ENCODE assay signal across 1 cellular context in genomic region chr1:30811187-30811586, GRCh38.
TF ChIP-seq lines count a peak whose summit lies in the region.

No MANE protein-coding gene starts in this region.

TF ChIP-seq in HEK293, 187 proteins besides CTCF, POLR2A, EP300 and RAD21 (continued from another document):
- no peak for TF ChIP-seq ZNF768 (tag by site-specific recombination; IDR thresholded peaks at IDR 0.05)
- TF ChIP-seq ZSCAN4 (tag by site-specific recombination; IDR thresholded peaks at IDR 0.05) = no peak
- TF ChIP-seq, protein P1, sequence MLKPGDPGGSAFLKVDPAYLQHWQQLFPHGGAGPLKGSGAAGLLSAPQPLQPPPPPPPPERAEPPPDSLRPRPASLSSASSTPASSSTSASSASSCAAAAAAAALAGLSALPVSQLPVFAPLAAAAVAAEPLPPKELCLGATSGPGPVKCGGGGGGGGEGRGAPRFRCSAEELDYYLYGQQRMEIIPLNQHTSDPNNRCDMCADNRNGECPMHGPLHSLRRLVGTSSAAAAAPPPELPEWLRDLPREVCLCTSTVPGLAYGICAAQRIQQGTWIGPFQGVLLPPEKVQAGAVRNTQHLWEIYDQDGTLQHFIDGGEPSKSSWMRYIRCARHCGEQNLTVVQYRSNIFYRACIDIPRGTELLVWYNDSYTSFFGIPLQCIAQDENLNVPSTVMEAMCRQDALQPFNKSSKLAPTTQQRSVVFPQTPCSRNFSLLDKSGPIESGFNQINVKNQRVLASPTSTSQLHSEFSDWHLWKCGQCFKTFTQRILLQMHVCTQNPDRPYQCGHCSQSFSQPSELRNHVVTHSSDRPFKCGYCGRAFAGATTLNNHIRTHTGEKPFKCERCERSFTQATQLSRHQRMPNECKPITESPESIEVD (tag by site-specific recombination; IDR thresholded peaks at IDR 0.05) = no peak
